ENCODE assay signal across 9 cellular contexts in the genomic region with DNA sequence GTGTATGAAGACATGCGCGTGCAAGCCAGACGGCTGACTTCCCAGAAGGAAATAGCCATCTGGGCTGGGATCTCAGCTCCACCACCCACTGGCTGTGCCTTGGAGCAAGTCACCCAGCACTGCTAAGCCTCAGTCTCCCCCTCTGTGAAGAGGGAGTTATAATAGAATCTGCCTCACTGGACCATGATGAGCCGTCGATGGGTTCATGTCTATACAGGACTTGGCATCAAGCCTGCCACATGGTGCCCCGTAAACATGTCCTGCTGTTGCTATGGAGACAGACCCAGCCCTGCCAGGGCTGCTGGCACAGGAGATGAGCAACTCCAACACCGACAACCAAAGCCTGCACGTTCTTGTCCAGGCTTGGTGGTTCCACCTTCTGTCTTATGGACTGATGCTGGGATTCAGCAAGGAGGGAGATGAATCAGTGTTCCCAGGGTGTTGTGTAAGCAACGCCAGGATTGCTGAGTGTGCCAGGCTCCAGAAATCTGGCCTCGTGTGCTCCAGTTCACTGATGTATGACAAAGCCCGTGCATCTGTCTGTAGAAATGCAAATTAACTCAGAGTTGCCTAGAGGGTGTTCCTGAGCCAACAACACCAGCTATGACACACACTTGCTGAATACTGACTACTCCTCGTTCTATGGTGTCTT. TPM values are rescaled to one million over a fixed set of nuclear protein-coding genes. Genes with fewer than 3 reads are reported as not detected.
DNase-seq lines count a peak whose midpoint lies in the region; ATAC-seq, FAIRE-seq and TF ChIP-seq lines count a peak whose summit lies in the region.
"Had no signal": no experiment of that assay in that cellular context is flagged by ENCODE, and none has a peak within 500 bp of the region (broad histone marks: within the 10 kb centered on the region; RNA-seq: fewer than 3 reads in every experiment).

No MANE protein-coding gene starts in this region.

- peak; percentile 41 to 46 for ATAC-seq in activated CD4-positive, CD25-positive, alpha-beta regulatory T cell treated with anti-CD3 and anti-CD28 coated beads, Interleukin-2, amount 50 U/mL, for 24 hours
- ATAC-seq in GM21390 (IDR thresholded peaks at IDR 0.05; ENCODE audit: unreplicated experiment) (peak; percentile 93), HG03520 (IDR thresholded peaks at IDR 0.05; ENCODE audit: unreplicated experiment) (peak; percentile 90)

- DNase-seq in activated CD4-positive, CD25-positive, alpha-beta regulatory T cell treated with anti-CD3 and anti-CD28 coated beads, Interleukin-2, amount 50 U/mL, for 72 hours = no peak
- peak; percentile 6 for DNase-seq in SK-N-MC (ENCODE audit: low read depth, low spot score)
- peak; percentile 100 for DNase-seq in keratinocyte (ENCODE audit: low read depth, low spot score)
- DNase-seq in iPS-NIHi7 (ENCODE audit: extremely low spot score) = no peak
- no peak for DNase-seq in erythroblast (lab: John Stamatoyannopoulos, UW)

- peak; percentile 99 for FAIRE-seq in keratinocyte (lab: Jason Lieb, UNC)

- peak overlapping the region; percentile 66 for H3K4me2 ChIP-seq in keratinocyte (ENCODE audit: control insufficient read depth, extremely low read depth, insufficient read depth, low read depth, low read length)

- H2AFZ ChIP-seq in keratinocyte (ENCODE audit: control insufficient read depth, low read length) = peak overlapping the region; percentile 11

- H3K9me3 ChIP-seq in SK-N-MC (ENCODE audit: low read depth, low read length) (no peaks in the 10 kb centered on the region), keratinocyte (ENCODE audit: control insufficient read depth, low read depth, low read length) (no peaks in the 10 kb centered on the region)

- peaks cover 23% of the 10 kb centered on the region for H3K4me1 ChIP-seq in keratinocyte (ENCODE audit: control insufficient read depth, extremely low read depth, insufficient read depth, low read length)

- TF ChIP-seq POLR2A in erythroblast (IDR thresholded peaks at IDR 0.05; ENCODE audit: low read length) = no peak

- H3K9me1 ChIP-seq in keratinocyte (ENCODE audit: control insufficient read depth, extremely low read depth, insufficient read depth, low read length) = peaks cover 3% of the 10 kb centered on the region

- H3K4me3 ChIP-seq in SK-N-MC (no peak overlapping the region), keratinocyte (ENCODE audit: control insufficient read depth in 2 of 3, extremely low read depth in 1 of 3, insufficient read depth in 2 of 3, low read depth in 1 of 3, low read length in 3 of 3) (no peak overlapping the region)

- TF ChIP-seq CTCF in keratinocyte (optimal IDR thresholded peaks at IDR 0.05 in 1 of 3, IDR thresholded peaks at IDR 0.05 in 1 of 3, conservative IDR thresholded peaks at IDR 0.05 in 1 of 3; ENCODE audit: extremely low read depth in 1 of 3, insufficient read depth in 2 of 3, low read length in 3 of 3) = no peak

- H3K79me2 ChIP-seq in keratinocyte (ENCODE audit: control insufficient read depth, insufficient read depth, low read length) = no peaks in the 10 kb centered on the region

- H3K36me3 ChIP-seq in SK-N-MC (ENCODE audit: insufficient read depth, low read length) (no peaks in the 10 kb centered on the region), keratinocyte (ENCODE audit: control insufficient read depth in 2 of 2, extremely low read depth in 1 of 2, insufficient read depth in 2 of 2, low read length in 2 of 2) (no peaks in the 10 kb centered on the region)

- H4K20me1 ChIP-seq in keratinocyte (ENCODE audit: control insufficient read depth, extremely low read depth, insufficient read depth, low read length) = no peaks in the 10 kb centered on the region

- dilution Hi-C loops in keratinocyte (cut with MboI; ENCODE audit: extremely low pct_ligation_motif_present, low sequenced_read_pairs) = no loop called here

- H3K27me3 ChIP-seq in keratinocyte (ENCODE audit: control insufficient read depth, extremely low read depth, insufficient read depth, low read length) = no peaks in the 10 kb centered on the region

- H3K9ac ChIP-seq in SK-N-MC (ENCODE audit: insufficient read length) (no peak overlapping the region), keratinocyte (ENCODE audit: control insufficient read depth, extremely low read depth, insufficient read depth, low read length) (peak overlapping the region; percentile 50)

- no peak overlapping the region for H3K27ac ChIP-seq in SK-N-MC
- H3K27ac ChIP-seq in keratinocyte (ENCODE audit: control insufficient read depth, insufficient read depth, low read length) = peak overlapping the region; percentile 93

RNA-seq across cellular contexts. Expression of gene GPR15LG, which starts 5.6 kb away (rescaled TPM):
- 0.57 to 54.1 TPM (median 10.4 TPM) in 3 replicates for polyA plus RNA-seq in keratinocyte
- 8.4 TPM for polyA plus RNA-seq in keratinocyte (2011; ENCODE audit: low read depth)
- 3.8 and 4.6 TPM in 2 replicates for polyA plus RNA-seq in keratinocyte (2011; cell fraction: cytosol; rRNA removed)
- 2.0 and 2.3 TPM in 2 replicates for polyA plus RNA-seq in keratinocyte (2011; cell fraction: nucleus; rRNA removed)
- 0.74 and 81.7 TPM in 2 replicates for polyA plus RNA-seq in keratinocyte (2012; ENCODE audit: low replicate concordance)
- 7.7 to 31.6 TPM in 2 of 3 replicates, not detected in the other for polyA minus RNA-seq in keratinocyte
- 8.1 TPM for polyA minus RNA-seq in keratinocyte (2011; cell fraction: cytosol; rRNA and poly(A)+ RNA removed)
- 1.1 and 1.7 TPM in 2 replicates for polyA minus RNA-seq in keratinocyte (2011; cell fraction: nucleus; rRNA and poly(A)+ RNA removed)
- polyA plus RNA-seq: CD4-positive, CD25-positive, alpha-beta regulatory T cell had no signal

RNA-seq across cellular contexts. Expression of gene CDHR1, which starts 15.2 kb away (rescaled TPM):
- polyA plus RNA-seq in keratinocyte = 1.4 to 5.7 TPM (median 5.2 TPM) in 3 replicates
- 2.4 TPM for polyA plus RNA-seq in keratinocyte (2011; ENCODE audit: low read depth)
- 0.69 and 0.84 TPM in 2 replicates for polyA plus RNA-seq in keratinocyte (2011; cell fraction: cytosol; rRNA removed)
- 11.6 and 14.0 TPM in 2 replicates for polyA plus RNA-seq in keratinocyte (2011; cell fraction: nucleus; rRNA removed)
- 0.95 and 4.7 TPM in 2 replicates for polyA plus RNA-seq in keratinocyte (2012; ENCODE audit: low replicate concordance)
- 2.4 to 3.6 TPM (median 2.9 TPM) in 3 replicates for polyA minus RNA-seq in keratinocyte
- polyA minus RNA-seq in keratinocyte (2011; cell fraction: cytosol; rRNA and poly(A)+ RNA removed) = 0.77 TPM
- 2.6 and 5.2 TPM in 2 replicates for polyA minus RNA-seq in keratinocyte (2011; cell fraction: nucleus; rRNA and poly(A)+ RNA removed)

RNA-seq across cellular contexts. Expression of gene GHITM, which starts 39.9 kb away (rescaled TPM):
- polyA plus RNA-seq in keratinocyte = 146 to 214 TPM (median 175 TPM) in 3 replicates
- 68.0 TPM for polyA plus RNA-seq in keratinocyte (2011; ENCODE audit: low read depth)
- 134 and 203 TPM in 2 replicates for polyA plus RNA-seq in keratinocyte (2011; cell fraction: cytosol; rRNA removed)
- polyA plus RNA-seq in keratinocyte (2011; cell fraction: nucleus; rRNA removed) = 80.1 and 90.1 TPM in 2 replicates
- 127 and 181 TPM in 2 replicates for polyA plus RNA-seq in keratinocyte (2012; ENCODE audit: low replicate concordance)
- polyA minus RNA-seq in keratinocyte = 65.1 to 121 TPM (median 98.8 TPM) in 3 replicates
- polyA minus RNA-seq in keratinocyte (2011; cell fraction: cytosol; rRNA and poly(A)+ RNA removed) = 80.4 TPM
- 29.5 and 42.4 TPM in 2 replicates for polyA minus RNA-seq in keratinocyte (2011; cell fraction: nucleus; rRNA and poly(A)+ RNA removed)

RNA-seq across cellular contexts. Expression of gene LRIT2, which starts 46.2 kb away (rescaled TPM):
- not detected in 3 replicates for polyA plus RNA-seq in keratinocyte
- polyA plus RNA-seq in keratinocyte (2011; ENCODE audit: low read depth) = not detected
- not detected in 2 replicates for polyA plus RNA-seq in keratinocyte (2011; cell fraction: cytosol; rRNA removed)
- polyA plus RNA-seq in keratinocyte (2011; cell fraction: nucleus; rRNA removed) = not detected in 2 replicates
- 0.06 TPM in 1 of 2 replicates, not detected in the other for polyA plus RNA-seq in keratinocyte (2012; ENCODE audit: low replicate concordance)
- 0.30 TPM in 1 of 3 replicates, not detected in the others for polyA minus RNA-seq in keratinocyte
- polyA minus RNA-seq in keratinocyte (2011; cell fraction: cytosol; rRNA and poly(A)+ RNA removed) = not detected
- polyA minus RNA-seq in keratinocyte (2011; cell fraction: nucleus; rRNA and poly(A)+ RNA removed) = not detected in 2 replicates
- polyA plus RNA-seq: CD4-positive, CD25-positive, alpha-beta regulatory T cell had no signal

Comparison
In these comparisons a context has a peak if more than half of its experiments do, and no peak if none do; other contexts are left out.
1. DNase-seq: peak in SK-N-MC (single experiment) and keratinocyte (single experiment); none in activated CD4-positive, CD25-positive, alpha-beta regulatory T cell treated with anti-CD3 and anti-CD28 coated beads, Interleukin-2, amount 50 U/mL, for 72 hours (single experiment), iPS-NIHi7 (single experiment) and erythroblast (0 of 2).
2. Peak in every context shown above with its lines, with median percentiles within 50 percentile points of each other: ATAC-seq.